ENCODE assay signal across 19 cellular contexts in genomic region chrX:86039625-86040568, GRCh38. TPM values are rescaled to one million over a fixed set of nuclear protein-coding genes. Genes with fewer than 3 reads are reported as not detected.
DNase-seq lines count a peak whose midpoint lies in the region; ATAC-seq, FAIRE-seq and TF ChIP-seq lines count a peak whose summit lies in the region.
"Had no signal": no experiment of that assay in that cellular context is flagged by ENCODE, and none has a peak within 500 bp of the region (broad histone marks: within the 10 kb centered on the region; RNA-seq: fewer than 3 reads in every experiment).

No MANE protein-coding gene starts in this region.

- H3K27me3 Mint-ChIP-seq in H9 (ENCODE audit: low read depth): no peaks in the 10 kb centered on the region

- H3T11ph ChIP-seq in H9 (ENCODE audit: low read length): no peak overlapping the region

- H2BK5ac ChIP-seq in H9 (ENCODE audit: insufficient read length, low read length): no peak overlapping the region

- H2AK5ac ChIP-seq in H9 (ENCODE audit: insufficient read length, low read length): no peak overlapping the region

- H3K18ac ChIP-seq in H9 (ENCODE audit: insufficient read length, low read depth, low read length): no peak overlapping the region

- ATAC-seq in left lobe of liver: peak; percentile 99
- ATAC-seq: K562 had no signal

- H3K36me3 Mint-ChIP-seq in H9 (ENCODE audit: insufficient read depth in 1 of 3, low read depth in 3 of 3): peaks cover under 1 to 13% (median 2%) of the 10 kb centered on the region in 3 experiments; a peak in 6 of 7 replicates

- H3K14ac ChIP-seq in H9 (ENCODE audit: insufficient read depth, low read length): no peak overlapping the region

- H3K9me3 ChIP-seq in H9 (ENCODE audit: control insufficient read depth, low read depth, low read length): no peaks in the 10 kb centered on the region
- no peaks in the 10 kb centered on the region for H3K9me3 ChIP-seq in neuron (ENCODE audit: low read length)

- H2AFZ ChIP-seq in H9 (ENCODE audit: low read length): no peak overlapping the region
- no peak overlapping the region for H2AFZ ChIP-seq in neuron (ENCODE audit: low read depth, low read length)
- H2AFZ ChIP-seq: PC-9 had no signal

- no peak overlapping the region for H2BK12ac ChIP-seq in H9 (ENCODE audit: insufficient read length, low read depth, low read length)

- TF ChIP-seq CTCF in H9 (conservative IDR thresholded peaks at IDR 0.05) (no peak), bronchial epithelial cell (IDR thresholded peaks at IDR 0.05; ENCODE audit: insufficient read depth, low read length, severe bottlenecking) (no peak)

- no peak overlapping the region for H3K4me3 ChIP-seq in bronchial epithelial cell (ENCODE audit: low read depth, low read length)
- peak overlapping the region; percentile 29 for H3K4me3 ChIP-seq in neuron (ENCODE audit: low read length)
- H3K4me3 ChIP-seq: K562, PC-9 had no signal

- no peaks in the 10 kb centered on the region; the same call in 1 of the 2 replicates for H3K4me1 ChIP-seq in H9 (ENCODE audit: insufficient read depth, low read length)
- peaks cover 15% of the 10 kb centered on the region for H3K4me1 ChIP-seq in neuron (ENCODE audit: insufficient read depth, low read length)

- H3K4me2 ChIP-seq in H9 (ENCODE audit: insufficient read depth, insufficient read length, low read length): no peak overlapping the region
- H3K4me2 ChIP-seq: PC-9 had no signal

- H3K9ac ChIP-seq in H9 (ENCODE audit: extremely low read depth, insufficient read length, low read length): no peak overlapping the region

- no peak overlapping the region for H2BK20ac ChIP-seq in H9 (ENCODE audit: low read depth, low read length, poor library complexity, severe bottlenecking)

- no peak overlapping the region for H3K27ac ChIP-seq in H9 (ENCODE audit: insufficient read length, low read depth, low read length)
- H3K27ac ChIP-seq: PC-9 had no signal

- H3K79me2 ChIP-seq in H9 (ENCODE audit: insufficient read depth, low read length): peaks cover 5% of the 10 kb centered on the region; the same call in 1 of the 2 replicates

- H3K23me2 ChIP-seq in H9 (ENCODE audit: insufficient read length, low read depth, low read length, poor library complexity, severe bottlenecking): no peaks in the 10 kb centered on the region

- peaks cover 4% of the 10 kb centered on the region for H3K79me1 ChIP-seq in H9 (ENCODE audit: insufficient read depth, low read depth, low read length, poor library complexity, severe bottlenecking)

- peak overlapping the region; percentile 7 to 89 (median 59); a peak in 6 of 7 replicates for H3K27ac Mint-ChIP-seq in H9

- H4K5ac ChIP-seq in H9 (ENCODE audit: insufficient read length, low read depth, low read length): no peak overlapping the region

- no peak overlapping the region for H3K4me3 Mint-ChIP-seq in H9

- no peak overlapping the region for H4K8ac ChIP-seq in H9 (replicated peaks; ENCODE audit: insufficient read length, low read depth, low read length)

- no peak overlapping the region for H3K23ac ChIP-seq in H9 (ENCODE audit: insufficient read length, low read depth, low read length)

- H3K56ac ChIP-seq in H9 (ENCODE audit: insufficient read length, low read depth, low read length): no peak overlapping the region

- H3K36me3 ChIP-seq in bronchial epithelial cell (ENCODE audit: control insufficient read depth, insufficient read depth, low read length): no peaks in the 10 kb centered on the region
- H3K36me3 ChIP-seq in neuron (ENCODE audit: insufficient read depth, low read length): no peaks in the 10 kb centered on the region

- peaks cover 23 to 28% of the 10 kb centered on the region in 2 experiments for H3K4me1 Mint-ChIP-seq in H9

- H3K9me3 Mint-ChIP-seq in H9: peaks cover 0 to 33% of the 10 kb centered on the region in 2 experiments; a peak in 4 of 5 replicates

- H2BK15ac ChIP-seq in H9 (ENCODE audit: low read depth, low read length): no peak overlapping the region

- no peak overlapping the region for H2BK120ac ChIP-seq in H9 (ENCODE audit: low read depth, low read length, poor library complexity, severe bottlenecking)

- no peaks in the 10 kb centered on the region for H3K27me3 ChIP-seq in H9 (ENCODE audit: insufficient read depth, low read length)
- no peaks in the 10 kb centered on the region for H3K27me3 ChIP-seq in bronchial epithelial cell (ENCODE audit: control insufficient read depth, insufficient read depth, low read length)
- no peaks in the 10 kb centered on the region for H3K27me3 ChIP-seq in neuron (ENCODE audit: insufficient read depth, low read length)

- no peaks in the 10 kb centered on the region for H4K20me1 ChIP-seq in H9 (ENCODE audit: control insufficient read depth, insufficient read depth, insufficient read length)

- no peak overlapping the region for H4K91ac ChIP-seq in H9 (ENCODE audit: insufficient read length, low read depth, low read length)

- TF ChIP-seq POLR2A in H54 (IDR thresholded peaks at IDR 0.05; ENCODE audit: low read depth, low read length): no peak

- no peak overlapping the region for H3K4ac ChIP-seq in H9 (ENCODE audit: low read depth, low read length)

- FAIRE-seq in bronchial epithelial cell (lab: Jason Lieb, UNC): peak; percentile 36
- no peak for FAIRE-seq in H54 (lab: Jason Lieb, UNC)
- FAIRE-seq: GM19239, K562 had no signal

- DNase-seq in H9: no peak
- no peak for DNase-seq in bronchial epithelial cell (ENCODE audit: low read depth)
- peak; percentile 62 for DNase-seq in left lobe of liver (ENCODE audit: low spot score)
- DNase-seq in AG20443 (ENCODE audit: low spot score): no peak
- no peak for DNase-seq in H54 (ENCODE audit: insufficient read length, low spot score)
- no peak for DNase-seq in mucosa of gallbladder (ENCODE audit: low spot score)
- DNase-seq: ACHN, COR-L47, HCEC 1CT, MV-4-11, NCI-H1417 treated with DMSO at 0.1 percent for 48 hours, NCI-H2029, NCI-H2171 treated with DMSO at 0.1 percent for 48 hours, NCI-H446 treated with DMSO at 0.1 percent for 48 hours, NCI-H748 treated with DMSO at 0.1 percent for 48 hours, PC-9 had no signal

- no CpG with 5 or more reads among the region's 21 CpGs for WGBS in H9 (ENCODE audit: extremely low coverage, insufficient read length, low lambda C conversion rate)

RNA-seq across cellular contexts. Expression of gene CHM, which starts 7.5 kb away (rescaled TPM):
- total RNA-seq in H9 (2021) (23.9 and 28.4 TPM in 2 replicates), bronchial epithelial cell (13.7 and 15.6 TPM in 2 replicates), left lobe of liver (6.1 TPM), mucosa of gallbladder (15.3 TPM)
